Comparison of ENCODE assay signal across 29 cellular contexts in the genomic region with DNA sequence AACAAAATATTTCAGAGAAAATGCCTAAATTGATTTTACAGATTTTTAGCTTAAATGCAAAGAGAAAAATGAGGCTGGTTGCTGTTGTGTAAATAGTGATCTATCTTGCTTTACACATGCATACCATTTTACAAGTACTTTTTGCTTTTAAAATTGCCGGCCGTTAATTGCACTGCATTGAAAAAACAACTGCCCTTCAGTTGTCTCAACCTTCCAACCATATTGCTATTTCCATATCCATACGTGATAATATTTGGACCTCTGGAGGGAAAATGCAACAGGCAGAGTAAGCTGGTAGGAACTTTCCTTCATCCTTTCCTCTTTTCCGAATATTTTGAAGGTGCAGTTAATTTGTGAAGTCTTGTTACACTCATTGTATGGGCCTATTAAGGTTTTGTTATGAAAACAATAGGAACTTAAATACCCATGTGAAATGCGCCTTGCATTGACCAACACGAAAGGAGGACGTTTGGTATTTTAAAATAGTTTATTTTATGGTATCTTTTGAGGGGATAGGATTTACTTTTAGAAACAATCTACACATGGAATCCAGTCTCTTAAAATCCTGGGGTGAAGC. TPM values are rescaled to one million over a fixed set of nuclear protein-coding genes. Genes with fewer than 3 reads are reported as not detected.
DNase-seq lines count a peak whose midpoint lies in the region; ATAC-seq and TF ChIP-seq lines count a peak whose summit lies in the region.
"Had no signal": no experiment of that assay in that cellular context is flagged by ENCODE, and none has a peak within 500 bp of the region (broad histone marks: within the 10 kb centered on the region; RNA-seq: fewer than 3 reads in every experiment).

No MANE protein-coding gene starts in this region.

- H3K4me1 Mint-ChIP-seq in activated naive CD8-positive, alpha-beta T cell treated with anti-CD3 and anti-CD28 coated beads, Interleukin-2, amount 10 ng/mL, durations not matched to agents 7 days and 5 days = peaks cover 24% of the 10 kb centered on the region
- peaks cover 20% of the 10 kb centered on the region for H3K4me1 Mint-ChIP-seq in activated naive CD8-positive, alpha-beta T cell treated with anti-CD3 and anti-CD28 coated beads for 36 hours
- H3K4me1 Mint-ChIP-seq in central memory CD8-positive, alpha-beta T cell = peaks cover 27% of the 10 kb centered on the region
- H3K4me1 Mint-ChIP-seq in stimulated activated memory B cell treated with anti-CD40 and anti-IgM and Interleukin-4, amounts not matched to agents 10 μg/mL and 1 μg/mL and 100 μg/mL, for 72 hours = peaks cover 27% of the 10 kb centered on the region

- H3K9ac ChIP-seq in KMS-11 = no peak overlapping the region

- peaks cover 39% of the 10 kb centered on the region for H3K36me3 ChIP-seq in KMS-11 (ENCODE audit: insufficient read depth)

- no peak overlapping the region for H3K4me2 ChIP-seq in KMS-11

- H3K4me1 ChIP-seq in KMS-11 (ENCODE audit: low read depth, poor library complexity, severe bottlenecking) = peaks cover 49% of the 10 kb centered on the region

- no peaks in the 10 kb centered on the region for H4K20me1 ChIP-seq in KMS-11 (ENCODE audit: insufficient read depth)

- peaks cover 11% of the 10 kb centered on the region for H3K36me3 Mint-ChIP-seq in activated naive CD8-positive, alpha-beta T cell treated with anti-CD3 and anti-CD28 coated beads, Interleukin-2, amount 10 ng/mL, durations not matched to agents 7 days and 5 days
- peaks cover 26% of the 10 kb centered on the region for H3K36me3 Mint-ChIP-seq in activated naive CD8-positive, alpha-beta T cell treated with anti-CD3 and anti-CD28 coated beads for 36 hours
- peaks cover 32% of the 10 kb centered on the region for H3K36me3 Mint-ChIP-seq in central memory CD8-positive, alpha-beta T cell (ENCODE audit: insufficient read depth)
- peaks cover 18% of the 10 kb centered on the region for H3K36me3 Mint-ChIP-seq in stimulated activated memory B cell treated with anti-CD40 and anti-IgM and Interleukin-4, amounts not matched to agents 10 μg/mL and 1 μg/mL and 100 μg/mL, for 72 hours

- TF ChIP-seq CTCF in KMS-11 (conservative IDR thresholded peaks at IDR 0.05; ENCODE audit: low read depth, low read length) = no peak

- H3K27me3 ChIP-seq in KMS-11 (ENCODE audit: insufficient read depth, low read depth) = no peaks in the 10 kb centered on the region

- POLR2A ChIA-PET in activated naive CD8-positive, alpha-beta T cell treated with anti-CD3 and anti-CD28 coated beads, Interleukin-2, amount 10 ng/mL, durations not matched to agents 7 days and 5 days (lab: Charles Lee) = interaction anchor here (0.6 kb wide), 1 partner anchor 8 kb away, joined by 3 read pairs; no protein-coding TSS in a partner anchor

- no peak overlapping the region for H2AFZ ChIP-seq in KMS-11 (ENCODE audit: low read depth)

- H3K27ac Mint-ChIP-seq in activated naive CD8-positive, alpha-beta T cell treated with anti-CD3 and anti-CD28 coated beads, Interleukin-2, amount 10 ng/mL, durations not matched to agents 7 days and 5 days = no peak overlapping the region
- no peak overlapping the region for H3K27ac Mint-ChIP-seq in activated naive CD8-positive, alpha-beta T cell treated with anti-CD3 and anti-CD28 coated beads for 36 hours
- peak overlapping the region; percentile 91 for H3K27ac Mint-ChIP-seq in central memory CD8-positive, alpha-beta T cell (ENCODE audit: low read depth)
- H3K27ac Mint-ChIP-seq in stimulated activated memory B cell treated with anti-CD40 and anti-IgM and Interleukin-4, amounts not matched to agents 10 μg/mL and 1 μg/mL and 100 μg/mL, for 72 hours = no peak overlapping the region
- H3K27ac Mint-ChIP-seq: dendritic cell treated with granulocyte-macrophage colony-stimulating factor and Interleukin-4, amounts not matched to agents 40 ng/mL and 50 ng/mL, for 4 days; progenitor cell of endocrine pancreas had no signal

- peak overlapping the region; percentile 72 for H3K4me3 Mint-ChIP-seq in activated naive CD8-positive, alpha-beta T cell treated with anti-CD3 and anti-CD28 coated beads, Interleukin-2, amount 10 ng/mL, durations not matched to agents 7 days and 5 days
- no peak overlapping the region for H3K4me3 Mint-ChIP-seq in activated naive CD8-positive, alpha-beta T cell treated with anti-CD3 and anti-CD28 coated beads for 36 hours
- peak overlapping the region; percentile 76 for H3K4me3 Mint-ChIP-seq in central memory CD8-positive, alpha-beta T cell
- H3K4me3 Mint-ChIP-seq in stimulated activated memory B cell treated with anti-CD40 and anti-IgM and Interleukin-4, amounts not matched to agents 10 μg/mL and 1 μg/mL and 100 μg/mL, for 72 hours = no peak overlapping the region

- H3K27me3 Mint-ChIP-seq in activated naive CD8-positive, alpha-beta T cell treated with anti-CD3 and anti-CD28 coated beads, Interleukin-2, amount 10 ng/mL, durations not matched to agents 7 days and 5 days = peaks cover 23% of the 10 kb centered on the region
- peaks cover 57% of the 10 kb centered on the region for H3K27me3 Mint-ChIP-seq in activated naive CD8-positive, alpha-beta T cell treated with anti-CD3 and anti-CD28 coated beads for 36 hours
- H3K27me3 Mint-ChIP-seq in central memory CD8-positive, alpha-beta T cell = peaks cover 7% of the 10 kb centered on the region
- H3K27me3 Mint-ChIP-seq in stimulated activated memory B cell treated with anti-CD40 and anti-IgM and Interleukin-4, amounts not matched to agents 10 μg/mL and 1 μg/mL and 100 μg/mL, for 72 hours = peaks cover 15% of the 10 kb centered on the region

- no peak for ATAC-seq in activated naive CD8-positive, alpha-beta T cell treated with anti-CD3 and anti-CD28 coated beads, Interleukin-2, amount 10 ng/mL, durations not matched to agents 7 days and 5 days (ENCODE audit: low read depth)
- ATAC-seq in central memory CD8-positive, alpha-beta T cell (replicated peaks; ENCODE audit: extremely low read depth, poor library complexity, severe bottlenecking) = no peak
- ATAC-seq in HG02798 (IDR thresholded peaks at IDR 0.05; ENCODE audit: poor library complexity, unreplicated experiment) = no peak
- ATAC-seq in stimulated activated memory B cell treated with anti-CD40 and anti-IgM and Interleukin-4, amounts not matched to agents 10 μg/mL and 1 μg/mL and 100 μg/mL, for 72 hours = no peak
- ATAC-seq: left cardiac atrium; right lobe of liver; stimulated activated effector memory CD8-positive, alpha-beta T cell treated with anti-CD3 and anti-CD28 coated beads, Interleukin-12 subunit alpha, Interleukin-12 subunit beta, amount 100 ng/mL, for 72 hours had no signal

- H3K27ac ChIP-seq in KMS-11 = peak overlapping the region; percentile 89; the same call in 1 of the 2 replicates
- H3K27ac ChIP-seq: ascending aorta, esophagus squamous epithelium, right lobe of liver, SJSA1 had no signal

- no peaks in the 10 kb centered on the region for H3K9me3 Mint-ChIP-seq in activated naive CD8-positive, alpha-beta T cell treated with anti-CD3 and anti-CD28 coated beads, Interleukin-2, amount 10 ng/mL, durations not matched to agents 7 days and 5 days
- peaks cover 4% of the 10 kb centered on the region for H3K9me3 Mint-ChIP-seq in activated naive CD8-positive, alpha-beta T cell treated with anti-CD3 and anti-CD28 coated beads for 36 hours
- no peaks in the 10 kb centered on the region for H3K9me3 Mint-ChIP-seq in central memory CD8-positive, alpha-beta T cell
- peaks cover 3% of the 10 kb centered on the region for H3K9me3 Mint-ChIP-seq in stimulated activated memory B cell treated with anti-CD40 and anti-IgM and Interleukin-4, amounts not matched to agents 10 μg/mL and 1 μg/mL and 100 μg/mL, for 72 hours
- H3K9me3 Mint-ChIP-seq: dendritic cell treated with granulocyte-macrophage colony-stimulating factor and Interleukin-4, amounts not matched to agents 40 ng/mL and 50 ng/mL, for 4 days; stimulated activated effector memory CD8-positive, alpha-beta T cell treated with anti-CD3 and anti-CD28 coated beads, Interleukin-12 subunit alpha, Interleukin-12 subunit beta, amount 100 ng/mL, for 72 hours had no signal

- DNase-seq in activated naive CD8-positive, alpha-beta T cell treated with anti-CD3 and anti-CD28 coated beads, Interleukin-2, amount 10 ng/mL, durations not matched to agents 7 days and 5 days = no peak
- no peak for DNase-seq in activated naive CD8-positive, alpha-beta T cell treated with anti-CD3 and anti-CD28 coated beads for 36 hours
- no peak for DNase-seq in central memory CD8-positive, alpha-beta T cell (ENCODE audit: low spot score in 2 of 2)
- no peak for DNase-seq in OCI-M1 (lab: John Stamatoyannopoulos, UW)
- no peak for DNase-seq in COR-L47 (lab: John Stamatoyannopoulos, UW)
- DNase-seq: activated T-cell treated with anti-CD3 and anti-CD28 coated beads, Interleukin-2, amount 50 U/mL, for 48 hours; caudate nucleus; DMS153; esophagus squamous epithelium; foreskin melanocyte; HCEC 1CT; left cardiac atrium; mammary epithelial cell; MG63; NCI-H2029; NCI-H2227 treated with DMSO at 0.1 percent for 48 hours; NCI-H526 treated with DMSO at 0.1 percent for 48 hours; right lobe of liver; stimulated activated CD4-positive, alpha-beta T cell treated with anti-CD3 and anti-CD28 coated beads, Interleukin-4, amount 100 ng/mL, for 24 hours had no signal

- no peak overlapping the region for H3K4me3 ChIP-seq in KMS-11 (IDR thresholded peaks at IDR 0.05; ENCODE audit: insufficient read depth, low read depth, low read length)
- H3K4me3 ChIP-seq: MG63, right lobe of liver, SJSA1 had no signal

- H3K79me2 ChIP-seq in KMS-11 (ENCODE audit: insufficient read depth, low read depth) = peaks cover 62% of the 10 kb centered on the region

RNA-seq across cellular contexts. Expression of gene BMI1, which starts 11.3 kb away (rescaled TPM):
- total RNA-seq in activated naive CD8-positive, alpha-beta T cell treated with anti-CD3 and anti-CD28 coated beads, Interleukin-2, amount 10 ng/mL, durations not matched to agents 7 days and 5 days = 10 to 100 TPM; 40.0 to 44.5 TPM
- 10 to 100 TPM; 59.2 to 59.6 TPM for total RNA-seq in activated naive CD8-positive, alpha-beta T cell treated with anti-CD3 and anti-CD28 coated beads for 36 hours

RNA-seq across cellular contexts. Expression of gene SPAG6, which starts 13.1 kb away (rescaled TPM):
- total RNA-seq in activated naive CD8-positive, alpha-beta T cell treated with anti-CD3 and anti-CD28 coated beads, Interleukin-2, amount 10 ng/mL, durations not matched to agents 7 days and 5 days = under 1 TPM; 0.67 to 0.77 TPM
- not detected for total RNA-seq in activated naive CD8-positive, alpha-beta T cell treated with anti-CD3 and anti-CD28 coated beads for 36 hours
- total RNA-seq: activated CD8-positive, alpha-beta memory T cell treated with anti-CD3 and anti-CD28 coated beads for 36 hours; ascending aorta; left cardiac atrium; mammary epithelial cell; right lobe of liver; RPMI7951; SJSA1 had no signal

RNA-seq across cellular contexts. Expression of gene COMMD3, which starts 16.0 kb away (rescaled TPM):
- 10 to 100 TPM; 55.3 to 61.4 TPM for total RNA-seq in activated naive CD8-positive, alpha-beta T cell treated with anti-CD3 and anti-CD28 coated beads, Interleukin-2, amount 10 ng/mL, durations not matched to agents 7 days and 5 days
- 10 to 100 TPM; 46.8 to 53.5 TPM for total RNA-seq in activated naive CD8-positive, alpha-beta T cell treated with anti-CD3 and anti-CD28 coated beads for 36 hours

Comparison
In these comparisons a context has a peak if more than half of its experiments do, and no peak if none do; other contexts are left out.
1. H3K4me3 Mint-ChIP-seq: peak in activated naive CD8-positive, alpha-beta T cell treated with anti-CD3 and anti-CD28 coated beads, Interleukin-2, amount 10 ng/mL, durations not matched to agents 7 days and 5 days (single experiment) and central memory CD8-positive, alpha-beta T cell (single experiment); none in activated naive CD8-positive, alpha-beta T cell treated with anti-CD3 and anti-CD28 coated beads for 36 hours (single experiment) and stimulated activated memory B cell treated with anti-CD40 and anti-IgM and Interleukin-4, amounts not matched to agents 10 μg/mL and 1 μg/mL and 100 μg/mL, for 72 hours (single experiment).